Comparison of ENCODE assay signal across 11 cellular contexts in genomic region chr18:70961933-70962332, GRCh38.
"Had no signal": no experiment of that assay in that cellular context is flagged by ENCODE, and none has a peak within 500 bp of the region (broad histone marks: within the 10 kb centered on the region; RNA-seq: fewer than 3 reads in every experiment).

No MANE protein-coding gene starts in this region.

- FAIRE-seq: H1, H54 had no signal

- H3K4me3 ChIP-seq: GM23248, GM23338, HAP-1 had no signal

- H3K4me1 ChIP-seq: HAP-1 had no signal

- H3K36me3 ChIP-seq: HAP-1 had no signal

- H3K9me3 ChIP-seq: HAP-1 had no signal

- ATAC-seq: GM23338, HCT116 had no signal

- H3K27ac ChIP-seq: GM23248 had no signal

- DNase-seq: GM23248, GOT3, H7, H9, HCEC 1CT, HFFc6 had no signal
